8 cellular contexts compared by ENCODE assay signal in genomic region chr2:69306612-69306896, GRCh38.
DNase-seq lines count a peak whose midpoint lies in the region; ATAC-seq, FAIRE-seq and TF ChIP-seq lines count a peak whose summit lies in the region.

No MANE protein-coding gene starts in this region.

- ATAC-seq in GM19328 (IDR thresholded peaks at IDR 0.05; ENCODE audit: unreplicated experiment), result no peak

- H3K9me3 Mint-ChIP-seq in activated CD4-positive, alpha-beta memory T cell treated with anti-CD3 and anti-CD28 coated beads, Interleukin-2, amount 10 ng/mL, durations not matched to agents 7 days and 5 days, result no peaks in the 10 kb centered on the region

- POLR2A ChIA-PET in activated CD4-positive, alpha-beta memory T cell treated with anti-CD3 and anti-CD28 coated beads, Interleukin-2, amount 10 ng/mL, durations not matched to agents 7 days and 5 days (lab: Charles Lee), result interaction anchor here (1.0 kb wide), 1 partner anchor 11 kb away, joined by 5 read pairs; no protein-coding TSS in a partner anchor

- H4K20me1 ChIP-seq in hepatocyte (ENCODE audit: insufficient read depth, poor library complexity, severe bottlenecking), result no peaks in the 10 kb centered on the region

- peaks cover 10% of the 10 kb centered on the region for H3K4me1 ChIP-seq in HAP-1
- H3K4me1 ChIP-seq in hepatocyte (ENCODE audit: insufficient read depth), result peaks cover 36% of the 10 kb centered on the region
- peaks cover 0 to 15% of the 10 kb centered on the region in 2 donors for H3K4me1 ChIP-seq in small intestine (ENCODE audit: control insufficient read depth in 2 of 2, insufficient read depth in 1 of 2, low read depth in 1 of 2, low read length in 1 of 2)

- H3K4me3 ChIP-seq in HAP-1 (peak overlapping the region; percentile 50), hepatocyte (peak overlapping the region; percentile 38), small intestine (ENCODE audit: low read depth in 1 of 2, low read length in 2 of 2) (peak overlapping the region; percentile 22 to 52)

- H3K36me3 ChIP-seq in HAP-1 (replicated peaks) (no peaks in the 10 kb centered on the region), hepatocyte (replicated peaks; ENCODE audit: insufficient read depth, low read depth) (no peaks in the 10 kb centered on the region), small intestine (ENCODE audit: control insufficient read depth in 2 of 2, insufficient read depth in 2 of 2, low read length in 2 of 2) (no peaks in the 10 kb centered on the region)

- DNase-seq in HAP-1 (ENCODE audit: low spot score in 2 of 2) (no peak), hepatocyte (ENCODE audit: low spot score) (no peak), small intestine (no peak), RKO (ENCODE audit: low spot score) (no peak), occipital lobe (lab: John Stamatoyannopoulos, UW) (no peak), AG20443 (ENCODE audit: low spot score) (no peak)
- no peak for DNase-seq in activated CD4-positive, alpha-beta memory T cell treated with anti-CD3 and anti-CD28 coated beads, Interleukin-2, amount 10 ng/mL, durations not matched to agents 7 days and 5 days

- FAIRE-seq in small intestine (lab: Jason Lieb, UNC), result no peak

- 2% methylated on average over 20 of the region's 24 CpGs for whole genome bisulfite sequencing in hepatocyte (ENCODE audit: low lambda C conversion rate, missing lambda C conversion rate)
- WGBS in small intestine, 3 donors, result 0 to 1% (median 1%) methylated on average over 18 to 24 of the region's 24 CpGs

- H3K4me3 Mint-ChIP-seq in activated CD4-positive, alpha-beta memory T cell treated with anti-CD3 and anti-CD28 coated beads, Interleukin-2, amount 10 ng/mL, durations not matched to agents 7 days and 5 days, result peak overlapping the region; percentile 66

- peaks cover 13% of the 10 kb centered on the region for H3K4me1 Mint-ChIP-seq in activated CD4-positive, alpha-beta memory T cell treated with anti-CD3 and anti-CD28 coated beads, Interleukin-2, amount 10 ng/mL, durations not matched to agents 7 days and 5 days

- H3K27ac ChIP-seq in hepatocyte (peak overlapping the region; percentile 69), small intestine (ENCODE audit: low read depth in 1 of 2, low read length in 1 of 2) (peak overlapping the region in 1 of 2 donors; percentile 63)

- CTCF ChIA-PET in activated CD4-positive, alpha-beta memory T cell treated with anti-CD3 and anti-CD28 coated beads, Interleukin-2, amount 10 ng/mL, durations not matched to agents 7 days and 5 days (lab: Charles Lee), result interaction anchor here (0.5 to 2.6 kb wide), 13 partner anchors 8 to 843 kb away, joined by 3 to 23 read pairs (median 5); no protein-coding TSS in a partner anchor

- no peak for TF ChIP-seq CTCF in hepatocyte (IDR thresholded peaks at IDR 0.05; ENCODE audit: poor library complexity)

- H2AFZ ChIP-seq in hepatocyte, result peak overlapping the region; percentile 65

- H3K4me2 ChIP-seq in hepatocyte, result peak overlapping the region; percentile 92

- no peaks in the 10 kb centered on the region for H3K27me3 ChIP-seq in HAP-1 (ENCODE audit: low read depth)
- peaks cover 16% of the 10 kb centered on the region for H3K27me3 ChIP-seq in hepatocyte
- peaks cover 0 to 6% of the 10 kb centered on the region in 2 donors for H3K27me3 ChIP-seq in small intestine (ENCODE audit: control insufficient read depth in 2 of 2, insufficient read depth in 2 of 2, low read length in 2 of 2)

- H3K9me3 ChIP-seq in HAP-1, result no peaks in the 10 kb centered on the region
- H3K9me3 ChIP-seq in hepatocyte (ENCODE audit: low read depth), result no peaks in the 10 kb centered on the region
- no peaks in the 10 kb centered on the region for H3K9me3 ChIP-seq in small intestine (ENCODE audit: control insufficient read depth, low read depth)

- peaks cover 43% of the 10 kb centered on the region for H3K27me3 Mint-ChIP-seq in activated CD4-positive, alpha-beta memory T cell treated with anti-CD3 and anti-CD28 coated beads, Interleukin-2, amount 10 ng/mL, durations not matched to agents 7 days and 5 days

- no peak overlapping the region for H3K27ac Mint-ChIP-seq in activated CD4-positive, alpha-beta memory T cell treated with anti-CD3 and anti-CD28 coated beads, Interleukin-2, amount 10 ng/mL, durations not matched to agents 7 days and 5 days

- no peaks in the 10 kb centered on the region for H3K36me3 Mint-ChIP-seq in activated CD4-positive, alpha-beta memory T cell treated with anti-CD3 and anti-CD28 coated beads, Interleukin-2, amount 10 ng/mL, durations not matched to agents 7 days and 5 days (ENCODE audit: low read depth)

- no peaks in the 10 kb centered on the region for H3K9me2 ChIP-seq in hepatocyte (replicated peaks; ENCODE audit: insufficient read depth)

- in situ Hi-C loops in HAP-1 (cut with MboI; ENCODE audit: low sequenced_read_pairs), result loop anchor here (5.0 to 25.0 kb wide), 2 partner anchors 294 to 844 kb away; partner anchors contain the start of genes ANTXR1, APLF and FBXO48

- no peaks in the 10 kb centered on the region for H3K79me2 ChIP-seq in hepatocyte
